ENCODE assay signal across 20 cellular contexts in genomic region chr1:245469734-245470133, GRCh38.
DNase-seq lines count a peak whose midpoint lies in the region; FAIRE-seq and TF ChIP-seq lines count a peak whose summit lies in the region.
"Had no signal": no experiment of that assay in that cellular context is flagged by ENCODE, and none has a peak within 500 bp of the region (broad histone marks: within the 10 kb centered on the region; RNA-seq: fewer than 3 reads in every experiment).

No MANE protein-coding gene starts in this region.

- peak overlapping the region; percentile 24 for H3K27ac ChIP-seq in cardiac muscle cell
- H3K27ac ChIP-seq in left ventricle myocardium inferior (replicated peaks) = no peak overlapping the region
- no peak overlapping the region for H3K27ac ChIP-seq in small intestine (ENCODE audit: low read depth in 1 of 2, low read length in 1 of 2)
- H3K27ac ChIP-seq: 22Rv1, PC-9, SJSA1 had no signal

- no peak for FAIRE-seq in small intestine (lab: Jason Lieb, UNC)
- FAIRE-seq: G401.6, GM12878, HTR-8/SVneo had no signal

- no peaks in the 10 kb centered on the region for H3K9me3 ChIP-seq in cardiac muscle cell (ENCODE audit: low read depth)
- H3K9me3 ChIP-seq in left ventricle myocardium inferior (replicated peaks) = no peaks in the 10 kb centered on the region
- H3K9me3 ChIP-seq in small intestine (ENCODE audit: control insufficient read depth, low read depth) = no peaks in the 10 kb centered on the region
- H3K9me3 ChIP-seq: HAP-1, SJSA1 had no signal

- TF ChIP-seq CTCF in cardiac muscle cell (IDR thresholded peaks at IDR 0.05; ENCODE audit: low read depth, low read length) (no peak), left ventricle myocardium inferior (IDR thresholded peaks at IDR 0.05; ENCODE audit: borderline replicate concordance) (no peak)

- no peak overlapping the region for H3K4me3 ChIP-seq in cardiac muscle cell
- H3K4me3 ChIP-seq in left ventricle myocardium inferior = no peak overlapping the region
- no peak overlapping the region for H3K4me3 ChIP-seq in small intestine (ENCODE audit: low read depth in 1 of 2, low read length in 2 of 2)
- H3K4me3 ChIP-seq: GM12878, HAP-1, PC-9, SJSA1 had no signal

- H3K4me1 ChIP-seq in cardiac muscle cell (ENCODE audit: low read depth) (peaks cover 13% of the 10 kb centered on the region), left ventricle myocardium inferior (no peaks in the 10 kb centered on the region), small intestine (ENCODE audit: control insufficient read depth in 2 of 2, insufficient read depth in 1 of 2, low read depth in 1 of 2, low read length in 1 of 2) (no peaks in the 10 kb centered on the region)
- H3K4me1 ChIP-seq: HAP-1, SJSA1 had no signal

- WGBS in small intestine, 3 donors = 15 to 79% (median 35%) methylated on average over 6 of the region's 6 CpGs

- intact Hi-C loops in left ventricle myocardium inferior (cut with micrococcal nuclease) = no loop called here
- intact Hi-C loops in head of caudate nucleus (cut with DNase I) = no loop called here

- H3K36me3 ChIP-seq in cardiac muscle cell = no peaks in the 10 kb centered on the region
- no peaks in the 10 kb centered on the region for H3K36me3 ChIP-seq in left ventricle myocardium inferior
- no peaks in the 10 kb centered on the region for H3K36me3 ChIP-seq in small intestine (ENCODE audit: control insufficient read depth in 2 of 2, insufficient read depth in 2 of 2, low read length in 2 of 2)
- H3K36me3 ChIP-seq: HAP-1, SJSA1 had no signal

- H3K27me3 ChIP-seq in cardiac muscle cell = no peaks in the 10 kb centered on the region
- peaks cover 7% of the 10 kb centered on the region for H3K27me3 ChIP-seq in left ventricle myocardium inferior (ENCODE audit: low read depth)
- no peaks in the 10 kb centered on the region for H3K27me3 ChIP-seq in small intestine (ENCODE audit: control insufficient read depth in 2 of 2, insufficient read depth in 2 of 2, low read length in 2 of 2)
- H3K27me3 ChIP-seq: SJSA1 had no signal

- DNase-seq in DMS79 treated with DMSO at 0.1 percent for 48 hours (lab: John Stamatoyannopoulos, UW) (peak; percentile 43), DMS79 (lab: John Stamatoyannopoulos, UW) (no peak), cardiac muscle cell (ENCODE audit: low read depth in 1 of 2, low spot score in 1 of 2) (no peak), left ventricle myocardium inferior (no peak), NCI-H510A (lab: John Stamatoyannopoulos, UW) (peak; percentile 26), small intestine (peak; percentile 30), MV-4-11 (lab: John Stamatoyannopoulos, UW) (no peak), head of caudate nucleus (no peak)
- DNase-seq: CD4-positive, alpha-beta memory T cell; DND-41; KBM-7; NCI-H1048; NCI-H526; PC-9 had no signal

Comparison
In these comparisons a context has a peak if more than half of its experiments do, and no peak if none do; other contexts are left out.
1. DNase-seq: peak in DMS79 treated with DMSO at 0.1 percent for 48 hours (single experiment), NCI-H510A (single experiment) and small intestine (single experiment); none in DMS79 (single experiment), cardiac muscle cell (0 of 2), left ventricle myocardium inferior (single experiment), MV-4-11 (single experiment) and head of caudate nucleus (0 of 42).